In the genomic region with DNA sequence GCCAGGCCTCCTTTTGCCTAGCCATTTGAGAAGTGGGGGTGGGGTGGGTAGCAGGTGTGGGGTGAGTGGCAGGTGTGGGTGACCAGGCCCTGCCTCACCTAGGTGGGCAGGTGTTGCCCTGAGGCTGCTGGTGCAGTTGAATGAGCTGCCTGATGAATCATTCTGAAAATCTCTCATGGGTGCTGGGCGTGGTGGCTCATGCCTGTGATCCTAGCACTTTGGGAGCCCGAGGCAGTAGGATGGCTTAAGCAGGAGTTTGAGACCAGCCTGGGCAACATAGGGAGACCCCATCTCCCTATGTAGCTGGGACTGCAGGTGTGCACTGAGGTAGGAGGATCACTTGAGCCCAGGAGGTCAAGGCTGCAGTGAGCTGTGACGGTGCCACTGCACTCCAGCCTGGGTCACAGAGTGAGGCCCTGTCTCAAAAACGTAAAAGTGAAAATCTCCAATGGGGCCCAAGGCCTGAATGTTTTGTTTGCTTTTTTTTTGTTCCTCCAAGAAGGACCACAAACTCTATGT, we compare ENCODE assay signal across 8 cellular contexts. TPM values are rescaled to one million over a fixed set of nuclear protein-coding genes. Genes with fewer than 3 reads are reported as not detected.
DNase-seq lines count a peak whose midpoint lies in the region; ATAC-seq, FAIRE-seq and TF ChIP-seq lines count a peak whose summit lies in the region.

No MANE protein-coding gene starts in this region.

- H3K36me3 ChIP-seq in kidney (ENCODE audit: control insufficient read depth in 1 of 2, insufficient read depth in 2 of 2, low read length in 2 of 2), result peaks cover 2 to 5% of the 10 kb centered on the region in 2 donors

- peaks cover 93% of the 10 kb centered on the region for H3K4me1 Mint-ChIP-seq in activated CD4-positive, alpha-beta T cell treated with anti-CD3 and anti-CD28 coated beads for 36 hours
- H3K4me1 Mint-ChIP-seq in T-helper 1 cell treated with Interleukin-12 subunit alpha and Interleukin-12 subunit beta and Interleukin-4 antibody, amounts not matched to agents 30 μg/mL and 1 μg/mL, for 36 hours (ENCODE audit: low read depth), result peaks cover 80% of the 10 kb centered on the region

- no peak overlapping the region for H3K4me3 ChIP-seq in kidney (ENCODE audit: low read length in 2 of 2)

- POLR2A ChIA-PET in activated CD4-positive, alpha-beta T cell treated with anti-CD3 and anti-CD28 coated beads for 36 hours (lab: Charles Lee), result interaction anchor here (0.6 to 3.4 kb wide), 7 partner anchors 9 to 284 kb away, joined by 3 to 9 read pairs (median 6); no protein-coding TSS in a partner anchor

- DNase-seq in activated CD4-positive, alpha-beta T cell treated with anti-CD3 and anti-CD28 coated beads for 36 hours, result peak; percentile 79
- DNase-seq in activated CD4-positive, alpha-beta T cell treated with anti-CD3 and anti-CD28 coated beads, Interleukin-2, amount 50 U/mL, for 1 hour, result no peak
- DNase-seq in kidney (peak; percentile 89), D721Med (ENCODE audit: insufficient read length, low spot score) (no peak), OCI-M2 (lab: John Stamatoyannopoulos, UW; ENCODE audit: unreplicated experiment) (no peak), NCI-H1105 treated with DMSO at 0.1 percent for 48 hours (lab: John Stamatoyannopoulos, UW) (no peak)

- peak overlapping the region; percentile 91 for H3K27ac Mint-ChIP-seq in activated CD4-positive, alpha-beta T cell treated with anti-CD3 and anti-CD28 coated beads for 36 hours
- H3K27ac Mint-ChIP-seq in T-helper 1 cell treated with Interleukin-12 subunit alpha and Interleukin-12 subunit beta and Interleukin-4 antibody, amounts not matched to agents 30 μg/mL and 1 μg/mL, for 36 hours, result peak overlapping the region; percentile 88

- H3K9ac ChIP-seq in kidney (ENCODE audit: low read length in 2 of 2), result no peak overlapping the region

- intact Hi-C loops in activated CD4-positive, alpha-beta T cell treated with anti-CD3 and anti-CD28 coated beads for 36 hours (cut with DNase I, micrococcal nuclease), result loop anchor here (1.0 kb wide), 6 partner anchors 8 to 29 kb away; a partner anchor contains a TSS
- intact Hi-C loops in kidney (cut with DNase I), result no loop called here

- peaks cover 47 to 48% of the 10 kb centered on the region in 2 donors for H3K4me1 ChIP-seq in kidney (ENCODE audit: control insufficient read depth in 1 of 2, insufficient read depth in 1 of 2, low read depth in 1 of 2, low read length in 2 of 2)

- peak; percentile 50 for ATAC-seq in activated CD4-positive, alpha-beta T cell treated with anti-CD3 and anti-CD28 coated beads for 36 hours
- peak; percentile 64 for ATAC-seq in HG02885 (IDR thresholded peaks at IDR 0.05; ENCODE audit: poor library complexity, unreplicated experiment)

- FAIRE-seq in kidney (lab: Jason Lieb, UNC), result no peak
- FAIRE-seq in D721Med (lab: Jason Lieb, UNC), result no peak

- H3K27me3 Mint-ChIP-seq in activated CD4-positive, alpha-beta T cell treated with anti-CD3 and anti-CD28 coated beads for 36 hours, result no peaks in the 10 kb centered on the region
- no peaks in the 10 kb centered on the region for H3K27me3 Mint-ChIP-seq in T-helper 1 cell treated with Interleukin-12 subunit alpha and Interleukin-12 subunit beta and Interleukin-4 antibody, amounts not matched to agents 30 μg/mL and 1 μg/mL, for 36 hours (ENCODE audit: low read depth)

- peak overlapping the region; percentile 44 for H3K4me3 Mint-ChIP-seq in activated CD4-positive, alpha-beta T cell treated with anti-CD3 and anti-CD28 coated beads for 36 hours
- peak overlapping the region; percentile 73 for H3K4me3 Mint-ChIP-seq in T-helper 1 cell treated with Interleukin-12 subunit alpha and Interleukin-12 subunit beta and Interleukin-4 antibody, amounts not matched to agents 30 μg/mL and 1 μg/mL, for 36 hours

- TF ChIP-seq CTCF in kidney (IDR thresholded peaks at IDR 0.05; ENCODE audit: borderline replicate concordance, extremely low read depth, insufficient read depth) (no peak), D721Med (IDR thresholded peaks at IDR 0.05; ENCODE audit: insufficient read depth, missing control alignments) (no peak)

- no peaks in the 10 kb centered on the region for H3K9me3 ChIP-seq in kidney (ENCODE audit: control insufficient read depth in 1 of 2, low read length in 2 of 2)

- no peaks in the 10 kb centered on the region for H3K9me3 Mint-ChIP-seq in activated CD4-positive, alpha-beta T cell treated with anti-CD3 and anti-CD28 coated beads for 36 hours (ENCODE audit: low read depth)
- no peaks in the 10 kb centered on the region for H3K9me3 Mint-ChIP-seq in T-helper 1 cell treated with Interleukin-12 subunit alpha and Interleukin-12 subunit beta and Interleukin-4 antibody, amounts not matched to agents 30 μg/mL and 1 μg/mL, for 36 hours

- H3K27ac ChIP-seq in kidney (ENCODE audit: low read depth in 2 of 2, low read length in 2 of 2), result peak overlapping the region; percentile 9 to 23

- CTCF ChIA-PET in activated CD4-positive, alpha-beta T cell treated with anti-CD3 and anti-CD28 coated beads for 36 hours (lab: Charles Lee), result interaction anchor here (0.8 to 21.2 kb wide), 4 partner anchors 13 to 32 kb away, joined by 3 to 372 read pairs (median 51); a partner anchor contains a TSS

- H3K36me3 Mint-ChIP-seq in activated CD4-positive, alpha-beta T cell treated with anti-CD3 and anti-CD28 coated beads for 36 hours (ENCODE audit: low read depth), result peaks cover 33% of the 10 kb centered on the region
- H3K36me3 Mint-ChIP-seq in T-helper 1 cell treated with Interleukin-12 subunit alpha and Interleukin-12 subunit beta and Interleukin-4 antibody, amounts not matched to agents 30 μg/mL and 1 μg/mL, for 36 hours (ENCODE audit: low read depth), result peaks cover 46% of the 10 kb centered on the region

RNA-seq across cellular contexts. Expression of a gene that starts 17.7 kb away (rescaled TPM):
- 10 to 100 TPM; 37.6 to 43.8 TPM for total RNA-seq in activated CD4-positive, alpha-beta T cell treated with anti-CD3 and anti-CD28 coated beads for 36 hours
- total RNA-seq in kidney, result 183 TPM
- 36.8 TPM for polyA plus RNA-seq in kidney (ENCODE audit: insufficient read depth, low read depth, low replicate concordance)

Comparison
In these comparisons a context has a peak if more than half of its experiments do, and no peak if none do; other contexts are left out.
1. DNase-seq: peak in activated CD4-positive, alpha-beta T cell treated with anti-CD3 and anti-CD28 coated beads for 36 hours (single experiment) and kidney (single experiment); none in activated CD4-positive, alpha-beta T cell treated with anti-CD3 and anti-CD28 coated beads, Interleukin-2, amount 50 U/mL, for 1 hour (single experiment), D721Med (single experiment), OCI-M2 (single experiment) and NCI-H1105 treated with DMSO at 0.1 percent for 48 hours (single experiment).